19 cellular contexts compared by ENCODE assay signal in the genomic region with DNA sequence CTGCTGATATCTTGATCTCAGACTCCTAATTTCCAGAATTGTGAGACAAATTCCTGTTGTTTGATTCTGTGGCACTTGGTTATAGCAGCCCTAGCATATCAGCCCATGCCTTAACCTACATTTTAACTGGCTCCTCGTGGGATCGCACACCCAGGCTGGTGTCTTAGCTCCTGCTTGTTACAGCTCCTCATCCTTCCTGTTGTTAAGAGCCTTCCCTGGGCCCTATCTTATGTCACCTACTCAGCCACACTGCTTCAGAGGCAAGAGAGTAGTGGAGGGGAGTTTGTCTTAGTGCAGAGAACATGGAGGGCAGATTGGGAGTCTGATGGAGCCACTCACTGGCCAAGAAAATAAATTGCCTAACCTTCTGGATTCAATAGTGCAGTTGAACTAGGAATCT.
"Had no signal": no experiment of that assay in that cellular context is flagged by ENCODE, and none has a peak within 500 bp of the region (broad histone marks: within the 10 kb centered on the region; RNA-seq: fewer than 3 reads in every experiment).

No MANE protein-coding gene starts in this region.

- H3K27ac Mint-ChIP-seq: activated CD4-positive, alpha-beta memory T cell treated with anti-CD3 and anti-CD28 coated beads, Interleukin-2, amount 10 ng/mL, durations not matched to agents 7 days and 5 days; activated CD4-positive, alpha-beta T cell treated with anti-CD3 and anti-CD28 coated beads for 36 hours; activated naive CD8-positive, alpha-beta T cell treated with anti-CD3 and anti-CD28 coated beads, Interleukin-2, amount 10 ng/mL, durations not matched to agents 7 days and 5 days; natural killer cell treated with Interleukin-12 subunit alpha and Interleukin-12 subunit beta and Interleukin-15 and Interleukin-18, amount 100 ng/mL, for 72 hours; stimulated activated naive CD8-positive, alpha-beta T cell treated with anti-CD3 and anti-CD28 coated beads, Interleukin-15, Interleukin-2, amounts not matched to agents 100 ng/mL and 50 ng/mL, for 24 hours; T-helper 2 cell treated with Interferon-gamma antibody and Interleukin-4, amounts not matched to agents 5 μg/mL and 100 μg/mL, for 36 hours had no signal

- H3K4me1 Mint-ChIP-seq: activated CD4-positive, alpha-beta memory T cell treated with anti-CD3 and anti-CD28 coated beads, Interleukin-2, amount 10 ng/mL, durations not matched to agents 7 days and 5 days; activated CD4-positive, alpha-beta T cell treated with anti-CD3 and anti-CD28 coated beads for 36 hours; activated naive CD8-positive, alpha-beta T cell treated with anti-CD3 and anti-CD28 coated beads, Interleukin-2, amount 10 ng/mL, durations not matched to agents 7 days and 5 days had no signal

- H3K36me3 ChIP-seq: esophagus squamous epithelium, sigmoid colon, uterus had no signal

- H3K27me3 Mint-ChIP-seq: activated CD4-positive, alpha-beta T cell treated with anti-CD3 and anti-CD28 coated beads for 36 hours; stimulated activated naive CD8-positive, alpha-beta T cell treated with anti-CD3 and anti-CD28 coated beads, Interleukin-15, Interleukin-2, amounts not matched to agents 100 ng/mL and 50 ng/mL, for 24 hours had no signal

- H3K27ac ChIP-seq: esophagus squamous epithelium, foreskin keratinocyte, psoas muscle, sigmoid colon, testis, uterus had no signal

- H3K27me3 ChIP-seq: esophagus squamous epithelium, foreskin keratinocyte, sigmoid colon, testis, uterus had no signal

- H3K9me3 ChIP-seq: esophagus squamous epithelium, psoas muscle, sigmoid colon, testis, uterus had no signal

- H3K4me3 Mint-ChIP-seq: activated CD4-positive, alpha-beta memory T cell treated with anti-CD3 and anti-CD28 coated beads, Interleukin-2, amount 10 ng/mL, durations not matched to agents 7 days and 5 days; activated CD4-positive, alpha-beta T cell treated with anti-CD3 and anti-CD28 coated beads for 36 hours; activated naive CD8-positive, alpha-beta T cell treated with anti-CD3 and anti-CD28 coated beads, Interleukin-2, amount 10 ng/mL, durations not matched to agents 7 days and 5 days; natural killer cell treated with Interleukin-12 subunit alpha and Interleukin-12 subunit beta and Interleukin-15 and Interleukin-18, amount 100 ng/mL, for 72 hours; stimulated activated naive CD8-positive, alpha-beta T cell treated with anti-CD3 and anti-CD28 coated beads, Interleukin-15, Interleukin-2, amounts not matched to agents 100 ng/mL and 50 ng/mL, for 24 hours; T-helper 2 cell treated with Interferon-gamma antibody and Interleukin-4, amounts not matched to agents 5 μg/mL and 100 μg/mL, for 36 hours had no signal

- H3K36me3 Mint-ChIP-seq: activated naive CD8-positive, alpha-beta T cell treated with anti-CD3 and anti-CD28 coated beads, Interleukin-2, amount 10 ng/mL, durations not matched to agents 7 days and 5 days; natural killer cell treated with Interleukin-12 subunit alpha and Interleukin-12 subunit beta and Interleukin-15 and Interleukin-18, amount 100 ng/mL, for 72 hours had no signal

- ATAC-seq: activated CD4-positive, alpha-beta T cell treated with anti-CD3 and anti-CD28 coated beads for 36 hours; foreskin keratinocyte; left colon; natural killer cell treated with Interleukin-12 subunit alpha and Interleukin-12 subunit beta and Interleukin-15 and Interleukin-18, amount 100 ng/mL, for 72 hours; psoas muscle had no signal

- H3K9me3 Mint-ChIP-seq: activated CD4-positive, alpha-beta memory T cell treated with anti-CD3 and anti-CD28 coated beads, Interleukin-2, amount 10 ng/mL, durations not matched to agents 7 days and 5 days; activated naive CD8-positive, alpha-beta T cell treated with anti-CD3 and anti-CD28 coated beads, Interleukin-2, amount 10 ng/mL, durations not matched to agents 7 days and 5 days; natural killer cell treated with Interleukin-12 subunit alpha and Interleukin-12 subunit beta and Interleukin-15 and Interleukin-18, amount 100 ng/mL, for 72 hours; stimulated activated naive CD8-positive, alpha-beta T cell treated with anti-CD3 and anti-CD28 coated beads, Interleukin-15, Interleukin-2, amounts not matched to agents 100 ng/mL and 50 ng/mL, for 24 hours; T-helper 2 cell treated with Interferon-gamma antibody and Interleukin-4, amounts not matched to agents 5 μg/mL and 100 μg/mL, for 36 hours had no signal

- DNase-seq: activated CD4-positive, alpha-beta memory T cell treated with anti-CD3 and anti-CD28 coated beads, Interleukin-2, amount 10 ng/mL, durations not matched to agents 7 days and 5 days; activated CD4-positive, alpha-beta T cell treated with anti-CD3 and anti-CD28 coated beads for 36 hours; activated naive CD8-positive, alpha-beta T cell treated with anti-CD3 and anti-CD28 coated beads, Interleukin-2, amount 10 ng/mL, durations not matched to agents 7 days and 5 days; activated T-cell treated with anti-CD3 and anti-CD28 coated beads, Interleukin-2, amount 50 U/mL, for 48 hours; aorta; esophagus squamous epithelium; foreskin keratinocyte; head of caudate nucleus; left colon; psoas muscle; sigmoid colon; stimulated activated CD4-positive, alpha-beta T cell treated with anti-CD3 and anti-CD28 coated beads, Interleukin-12 subunit alpha, Interleukin-12 subunit beta, amount 100 ng/mL, for 4 hours; stimulated activated CD4-positive, alpha-beta T cell treated with anti-CD3 and anti-CD28 coated beads, Interleukin-2, amount 100 ng/mL, for 48 hours; testis; uterus had no signal

- H3K4me1 ChIP-seq: foreskin keratinocyte, testis had no signal

- H3K4me3 ChIP-seq: esophagus squamous epithelium, lung, psoas muscle, sigmoid colon, testis, uterus had no signal
